Comparison of ENCODE assay signal across 9 cellular contexts in the genomic region with DNA sequence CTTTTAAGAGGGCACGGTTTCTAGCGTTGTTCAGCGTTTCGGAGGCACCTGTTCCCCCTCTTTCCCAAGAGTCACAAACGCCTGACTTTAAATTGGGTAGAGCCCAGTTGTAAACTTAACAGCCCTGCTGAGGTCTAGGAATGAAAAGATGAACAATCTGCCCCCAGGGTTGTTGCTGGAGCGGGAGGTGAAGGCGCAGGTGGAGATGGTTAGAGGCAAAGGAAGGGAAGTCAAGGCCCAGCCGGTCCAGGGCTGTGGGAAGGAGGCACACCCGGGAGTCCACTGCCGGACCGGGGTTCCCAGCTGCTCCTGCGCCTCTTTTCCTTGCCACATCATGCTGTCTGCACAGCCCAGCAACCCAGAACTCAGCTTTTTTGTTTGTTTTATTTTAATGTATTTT. TPM values are rescaled to one million over a fixed set of nuclear protein-coding genes. Genes with fewer than 3 reads are reported as not detected.
DNase-seq lines count a peak whose midpoint lies in the region; ATAC-seq and TF ChIP-seq lines count a peak whose summit lies in the region.
"Had no signal": no experiment of that assay in that cellular context is flagged by ENCODE, and none has a peak within 500 bp of the region (broad histone marks: within the 10 kb centered on the region; RNA-seq: fewer than 3 reads in every experiment).

No MANE protein-coding gene starts in this region.

- TF ChIP-seq EP300 in stomach (IDR thresholded peaks at IDR 0.05) = no peak

- no peak for TF ChIP-seq CTCF in stomach (IDR thresholded peaks at IDR 0.05)

- no peaks in the 10 kb centered on the region for H3K9me3 Mint-ChIP-seq in activated naive CD8-positive, alpha-beta T cell treated with anti-CD3 and anti-CD28 coated beads, Interleukin-2, amount 10 ng/mL, durations not matched to agents 7 days and 5 days
- no peaks in the 10 kb centered on the region for H3K9me3 Mint-ChIP-seq in immature natural killer cell

- peaks cover 5 to 64% (median 48%) of the 10 kb centered on the region in 4 donors for H3K4me1 ChIP-seq in stomach

- no peaks in the 10 kb centered on the region for H3K9me3 ChIP-seq in stomach

- peak overlapping the region; percentile 65 to 85 (median 77) for H3K4me3 ChIP-seq in stomach

- peak overlapping the region; percentile 84 for H3K4me3 Mint-ChIP-seq in activated naive CD8-positive, alpha-beta T cell treated with anti-CD3 and anti-CD28 coated beads, Interleukin-2, amount 10 ng/mL, durations not matched to agents 7 days and 5 days
- peak overlapping the region; percentile 74 to 93 (median 91) for H3K4me3 Mint-ChIP-seq in immature natural killer cell

- intact Hi-C loops in stomach (cut with DNase I; ENCODE audit: low total_unique reads) = no loop called here

- H3K27me3 ChIP-seq in stomach = peaks cover 0 to 14% (median 0%) of the 10 kb centered on the region in 3 donors

- H3K36me3 Mint-ChIP-seq in activated naive CD8-positive, alpha-beta T cell treated with anti-CD3 and anti-CD28 coated beads, Interleukin-2, amount 10 ng/mL, durations not matched to agents 7 days and 5 days = no peaks in the 10 kb centered on the region
- no peaks in the 10 kb centered on the region for H3K36me3 Mint-ChIP-seq in immature natural killer cell

- peaks cover 25% of the 10 kb centered on the region for H3K4me1 Mint-ChIP-seq in activated naive CD8-positive, alpha-beta T cell treated with anti-CD3 and anti-CD28 coated beads, Interleukin-2, amount 10 ng/mL, durations not matched to agents 7 days and 5 days
- H3K4me1 Mint-ChIP-seq in immature natural killer cell = peaks cover 8 to 16% of the 10 kb centered on the region in 2 donors

- peak in 2 of 3 experiments; percentile 27 to 53 for DNase-seq in NCI-H1417 (lab: John Stamatoyannopoulos, UW)
- no peak for DNase-seq in NCI-H1417 treated with DMSO at 0.1 percent for 48 hours (lab: John Stamatoyannopoulos, UW)
- DNase-seq in activated naive CD8-positive, alpha-beta T cell treated with anti-CD3 and anti-CD28 coated beads, Interleukin-2, amount 10 ng/mL, durations not matched to agents 7 days and 5 days = no peak
- DNase-seq in immature natural killer cell = no peak
- DNase-seq in stomach = no peak
- DNase-seq in SHP77 (lab: John Stamatoyannopoulos, UW) = no peak
- DNase-seq in KG1 (lab: John Stamatoyannopoulos, UW) = no peak
- no peak for DNase-seq in stimulated activated CD4-positive, alpha-beta T cell treated with anti-CD3 and anti-CD28 coated beads, Interleukin-4, amount 100 ng/mL, for 4 hours

- TF ChIP-seq POLR2A in stomach (IDR thresholded peaks at IDR 0.05) = no peak

- WGBS in stomach, 5 donors = 29 to 37% (median 31%) methylated on average over 11 to 12 of the region's 12 CpGs

- H3K27me3 Mint-ChIP-seq in activated naive CD8-positive, alpha-beta T cell treated with anti-CD3 and anti-CD28 coated beads, Interleukin-2, amount 10 ng/mL, durations not matched to agents 7 days and 5 days = peaks cover 19% of the 10 kb centered on the region
- H3K27me3 Mint-ChIP-seq in immature natural killer cell (ENCODE audit: low read depth in 3 of 3) = peaks cover 4 to 5% (median 5%) of the 10 kb centered on the region in 3 donors

- no peak for ATAC-seq in activated naive CD8-positive, alpha-beta T cell treated with anti-CD3 and anti-CD28 coated beads, Interleukin-2, amount 10 ng/mL, durations not matched to agents 7 days and 5 days (ENCODE audit: low read depth)

- no peaks in the 10 kb centered on the region for H3K36me3 ChIP-seq in stomach

- POLR2A ChIA-PET in activated naive CD8-positive, alpha-beta T cell treated with anti-CD3 and anti-CD28 coated beads, Interleukin-2, amount 10 ng/mL, durations not matched to agents 7 days and 5 days (lab: Charles Lee) = no interaction called here

- no peak overlapping the region for H3K27ac Mint-ChIP-seq in activated naive CD8-positive, alpha-beta T cell treated with anti-CD3 and anti-CD28 coated beads, Interleukin-2, amount 10 ng/mL, durations not matched to agents 7 days and 5 days
- peak overlapping the region in 1 of 6 donors; percentile 3 for H3K27ac Mint-ChIP-seq in immature natural killer cell

- peak overlapping the region; percentile 13 to 87 (median 69) for H3K27ac ChIP-seq in stomach
- H3K27ac ChIP-seq: HL-60 had no signal

RNA-seq across cellular contexts. Expression of a gene that starts 0.8 kb away (rescaled TPM):
- total RNA-seq in activated naive CD8-positive, alpha-beta T cell treated with anti-CD3 and anti-CD28 coated beads, Interleukin-2, amount 10 ng/mL, durations not matched to agents 7 days and 5 days = 10 to 100 TPM; 13.6 to 14.0 TPM
- polyA plus RNA-seq in immature natural killer cell (1 to 10 TPM; 3.9 to 6.3 (median 4.3) TPM), stomach (10 to 100 TPM; 16.2 to 36.3 (median 19.4) TPM)
- 10 to 100 TPM in 4 of 5 donors, 1 to 10 TPM in 1; 6.7 to 56.8 (median 16.2) TPM for total RNA-seq in stomach

RNA-seq across cellular contexts. Expression of a gene that starts 45.0 kb away (rescaled TPM):
- 100 to 1,000 TPM in 1 of 2 experiments, 10 to 100 TPM in 1; 98.8 to 112 TPM for total RNA-seq in activated naive CD8-positive, alpha-beta T cell treated with anti-CD3 and anti-CD28 coated beads, Interleukin-2, amount 10 ng/mL, durations not matched to agents 7 days and 5 days
- 100 to 1,000 TPM; 141 to 363 (median 226) TPM for polyA plus RNA-seq in immature natural killer cell
- total RNA-seq in stomach = 10 to 100 TPM; 24.4 to 82.6 (median 42.9) TPM
- polyA plus RNA-seq in stomach = 10 to 100 TPM in 2 of 3 donors, 1 to 10 TPM in 1; 7.0 to 21.5 (median 13.7) TPM

RNA-seq across cellular contexts. Expression of a gene that starts 52.5 kb away (rescaled TPM):
- total RNA-seq in activated naive CD8-positive, alpha-beta T cell treated with anti-CD3 and anti-CD28 coated beads, Interleukin-2, amount 10 ng/mL, durations not matched to agents 7 days and 5 days = not detected
- polyA plus RNA-seq in immature natural killer cell = not detected
- total RNA-seq in stomach = not detected
- polyA plus RNA-seq in stomach = under 1 TPM in 2 of 3 donors, not detected in 1; 0.37 to 0.95 TPM

RNA-seq across cellular contexts. Expression of a gene that starts 52.6 kb away (rescaled TPM):
- total RNA-seq in activated naive CD8-positive, alpha-beta T cell treated with anti-CD3 and anti-CD28 coated beads, Interleukin-2, amount 10 ng/mL, durations not matched to agents 7 days and 5 days = not detected
- polyA plus RNA-seq in immature natural killer cell (not detected), stomach (not detected)
- not detected for total RNA-seq in stomach

Comparison
In these comparisons a context has a peak if more than half of its experiments do, and no peak if none do; other contexts are left out.
1. DNase-seq: peak in NCI-H1417 (2 of 3); none in NCI-H1417 treated with DMSO at 0.1 percent for 48 hours (single experiment), activated naive CD8-positive, alpha-beta T cell treated with anti-CD3 and anti-CD28 coated beads, Interleukin-2, amount 10 ng/mL, durations not matched to agents 7 days and 5 days (single experiment), immature natural killer cell (0 of 3), stomach (single experiment), SHP77 (0 of 2), KG1 (single experiment) and stimulated activated CD4-positive, alpha-beta T cell treated with anti-CD3 and anti-CD28 coated beads, Interleukin-4, amount 100 ng/mL, for 4 hours (0 of 2).